In the genomic region with DNA sequence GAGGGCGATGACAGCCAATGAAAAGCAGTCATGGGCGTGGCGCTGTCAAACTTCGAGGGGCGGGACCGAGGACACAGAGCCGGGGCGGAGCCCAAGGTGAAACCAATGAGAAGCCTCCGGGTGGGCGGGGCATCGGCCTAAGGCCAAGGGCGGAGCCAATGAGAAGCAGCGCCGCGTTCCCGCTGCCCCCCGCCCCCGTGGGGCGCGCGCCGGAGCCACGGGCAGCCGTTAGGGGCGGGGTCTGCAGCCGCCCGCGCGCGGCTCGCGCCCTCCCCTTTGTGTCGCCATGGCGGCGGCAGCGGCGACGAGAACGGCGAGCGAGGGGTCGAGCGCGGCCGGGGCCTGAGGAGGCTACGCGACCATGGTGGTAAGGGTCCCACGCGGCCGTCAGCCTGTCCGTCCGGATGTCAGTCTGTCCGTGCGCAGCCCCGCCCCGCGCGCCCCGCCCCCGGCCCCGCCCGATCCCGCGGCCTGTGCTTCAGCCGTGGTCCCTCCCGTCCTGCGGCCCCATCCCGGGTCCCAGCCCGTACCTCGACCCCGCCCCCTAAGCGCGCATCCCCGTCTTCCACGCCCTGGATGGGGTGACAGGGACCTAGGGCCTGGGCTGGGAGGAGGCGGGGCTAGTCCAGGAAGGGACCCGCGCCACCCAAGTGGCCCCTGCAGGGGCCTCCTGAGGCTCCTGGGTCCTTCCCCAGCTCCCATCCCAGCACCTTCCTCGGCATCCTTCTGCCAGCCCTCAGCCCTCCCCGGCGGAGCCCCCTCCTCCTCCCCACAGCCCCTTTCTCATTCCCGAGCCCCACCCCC, we compare ENCODE assay signal across 1 cellular context.
TF ChIP-seq lines count a peak whose summit lies in the region.

Gene ARHGAP33 (plus strand): TSS at position 267 of the 804 bp plus-strand sequence. CDS start 95 bp downstream, at position 362.

TF ChIP-seq in K562, 482 proteins besides CTCF, POLR2A, EP300 and RAD21 (continued from another document and continues in another):
- TF ChIP-seq, protein P1, sequence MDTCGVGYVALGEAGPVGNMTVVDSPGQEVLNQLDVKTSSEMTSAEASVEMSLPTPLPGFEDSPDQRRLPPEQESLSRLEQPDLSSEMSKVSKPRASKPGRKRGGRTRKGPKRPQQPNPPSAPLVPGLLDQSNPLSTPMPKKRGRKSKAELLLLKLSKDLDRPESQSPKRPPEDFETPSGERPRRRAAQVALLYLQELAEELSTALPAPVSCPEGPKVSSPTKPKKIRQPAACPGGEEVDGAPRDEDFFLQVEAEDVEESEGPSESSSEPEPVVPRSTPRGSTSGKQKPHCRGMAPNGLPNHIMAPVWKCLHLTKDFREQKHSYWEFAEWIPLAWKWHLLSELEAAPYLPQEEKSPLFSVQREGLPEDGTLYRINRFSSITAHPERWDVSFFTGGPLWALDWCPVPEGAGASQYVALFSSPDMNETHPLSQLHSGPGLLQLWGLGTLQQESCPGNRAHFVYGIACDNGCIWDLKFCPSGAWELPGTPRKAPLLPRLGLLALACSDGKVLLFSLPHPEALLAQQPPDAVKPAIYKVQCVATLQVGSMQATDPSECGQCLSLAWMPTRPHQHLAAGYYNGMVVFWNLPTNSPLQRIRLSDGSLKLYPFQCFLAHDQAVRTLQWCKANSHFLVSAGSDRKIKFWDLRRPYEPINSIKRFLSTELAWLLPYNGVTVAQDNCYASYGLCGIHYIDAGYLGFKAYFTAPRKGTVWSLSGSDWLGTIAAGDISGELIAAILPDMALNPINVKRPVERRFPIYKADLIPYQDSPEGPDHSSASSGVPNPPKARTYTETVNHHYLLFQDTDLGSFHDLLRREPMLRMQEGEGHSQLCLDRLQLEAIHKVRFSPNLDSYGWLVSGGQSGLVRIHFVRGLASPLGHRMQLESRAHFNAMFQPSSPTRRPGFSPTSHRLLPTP (IDR thresholded peaks at IDR 0.05; ENCODE audit: borderline replicate concordance, extremely low read depth, insufficient read length), result no peak
- TF ChIP-seq CXXC5 (CRISPR knock-in tag; IDR thresholded peaks at IDR 0.05) (peak; percentile 87), ZNF668 (CRISPR knock-in tag; IDR thresholded peaks at IDR 0.05) (no peak), THAP7 (CRISPR knock-in tag; IDR thresholded peaks at IDR 0.05) (no peak), FOXJ3 (CRISPR knock-in tag; IDR thresholded peaks at IDR 0.05) (no peak), ETV5 (CRISPR knock-in tag; IDR thresholded peaks at IDR 0.05; ENCODE audit: low read depth) (no peak), RFX5 (IDR thresholded peaks at IDR 0.05; ENCODE audit: low read depth, low read length) (no peak), MAFF (IDR thresholded peaks at IDR 0.05; ENCODE audit: low read length) (no peak), RBM25 (IDR thresholded peaks at IDR 0.05; ENCODE audit: low read depth, low read length, severe bottlenecking) (no peak), ATF7 (IDR thresholded peaks at IDR 0.05) (peak; percentile 64; the same call in 1 of the 2 replicates), TARDBP (IDR thresholded peaks at IDR 0.05) (no peak), HNRNPL (IDR thresholded peaks at IDR 0.05; ENCODE audit: low read depth, low read length) (no peak), TAL1 (IDR thresholded peaks at IDR 0.05) (no peak), KLF10 (CRISPR knock-in tag; IDR thresholded peaks at IDR 0.05) (no peak), HEY1 (CRISPR knock-in tag; IDR thresholded peaks at IDR 0.05; ENCODE audit: borderline replicate concordance) (no peak), GATAD2A (IDR thresholded peaks at IDR 0.05) (no peak), MBD2 (IDR thresholded peaks at IDR 0.05; ENCODE audit: borderline replicate concordance, low read depth) (peak; percentile 17; the same call in 1 of the 2 replicates), YY1 (IDR thresholded peaks at IDR 0.05; ENCODE audit: borderline replicate concordance in 1 of 3, control insufficient read depth in 1 of 3, extremely low read depth in 1 of 3, insufficient read depth in 3 of 3, insufficient read length in 1 of 3, insufficient replicate concordance in 2 of 3, low read depth in 1 of 3, low read length in 2 of 3) (peak in 2 of 3 experiments; percentile 82 to 86), RBFOX2 (IDR thresholded peaks at IDR 0.05; ENCODE audit: low read depth, low read length) (peak; percentile 69), HCFC1 (IDR thresholded peaks at IDR 0.05; ENCODE audit: low read depth, low read length) (peak; percentile 26; the same call in 1 of the 2 replicates), MTF1 (CRISPR knock-in tag; IDR thresholded peaks at IDR 0.05; ENCODE audit: borderline replicate concordance) (no peak), NFYB (IDR thresholded peaks at IDR 0.05; ENCODE audit: extremely low read depth, insufficient read length) (peak; percentile 84), ZNF586 (CRISPR knock-in tag; conservative IDR thresholded peaks at IDR 0.05) (no peak), ZNF133 (CRISPR knock-in tag; IDR thresholded peaks at IDR 0.05) (no peak), POLR3A (IDR thresholded peaks at IDR 0.05; ENCODE audit: borderline replicate concordance, extremely low read depth, insufficient read depth, insufficient read length) (no peak), HSF4 (CRISPR knock-in tag; IDR thresholded peaks at IDR 0.05; ENCODE audit: borderline replicate concordance) (no peak), ZNF75A (CRISPR knock-in tag; IDR thresholded peaks at IDR 0.05) (no peak), ILK (tag; IDR thresholded peaks at IDR 0.05; ENCODE audit: borderline replicate concordance, low read depth) (no peak), SNIP1 (IDR thresholded peaks at IDR 0.05; ENCODE audit: low read depth) (no peak), SIRT6 (IDR thresholded peaks at IDR 0.05; ENCODE audit: low read depth, low read length) (no peak), BRD4 (IDR thresholded peaks at IDR 0.05) (no peak), ZNF639 (CRISPR knock-in tag; conservative IDR thresholded peaks at IDR 0.05 in 1 of 2, IDR thresholded peaks at IDR 0.05 in 1 of 2) (no peak), ETV6 (IDR thresholded peaks at IDR 0.05; ENCODE audit: borderline replicate concordance in 1 of 2, low read depth in 2 of 2, low read length in 1 of 2) (no peak), ETV6 (CRISPR knock-in tag; IDR thresholded peaks at IDR 0.05; ENCODE audit: borderline replicate concordance) (no peak), MCM3 (IDR thresholded peaks at IDR 0.05) (no peak), MAFK (IDR thresholded peaks at IDR 0.05; ENCODE audit: low read length) (no peak), NONO (IDR thresholded peaks at IDR 0.05; ENCODE audit: low read depth in 2 of 2, low read length in 1 of 2) (0 out of 4 replicates have a peak, but pooled peaks of 1 of the 2 experiments have one; percentile 41), TBP (optimal IDR thresholded peaks at IDR 0.05; ENCODE audit: low read depth, low read length) (peak; percentile 15), CREB1 (IDR thresholded peaks at IDR 0.05) (no peak), CREB1 (CRISPR knock-in tag; IDR thresholded peaks at IDR 0.05) (no peak), ZSCAN32 (CRISPR knock-in tag; IDR thresholded peaks at IDR 0.05) (no peak), ETS1 (conservative IDR thresholded peaks at IDR 0.05; ENCODE audit: control insufficient read depth, low read depth, low read length) (0 out of 2 replicates have a peak, but pooled peaks have one; percentile 49), CREB3L1 (IDR thresholded peaks at IDR 0.05; ENCODE audit: borderline replicate concordance, low read depth) (peak; percentile 48; the same call in 1 of the 2 replicates)
- TF ChIP-seq, protein P2, sequence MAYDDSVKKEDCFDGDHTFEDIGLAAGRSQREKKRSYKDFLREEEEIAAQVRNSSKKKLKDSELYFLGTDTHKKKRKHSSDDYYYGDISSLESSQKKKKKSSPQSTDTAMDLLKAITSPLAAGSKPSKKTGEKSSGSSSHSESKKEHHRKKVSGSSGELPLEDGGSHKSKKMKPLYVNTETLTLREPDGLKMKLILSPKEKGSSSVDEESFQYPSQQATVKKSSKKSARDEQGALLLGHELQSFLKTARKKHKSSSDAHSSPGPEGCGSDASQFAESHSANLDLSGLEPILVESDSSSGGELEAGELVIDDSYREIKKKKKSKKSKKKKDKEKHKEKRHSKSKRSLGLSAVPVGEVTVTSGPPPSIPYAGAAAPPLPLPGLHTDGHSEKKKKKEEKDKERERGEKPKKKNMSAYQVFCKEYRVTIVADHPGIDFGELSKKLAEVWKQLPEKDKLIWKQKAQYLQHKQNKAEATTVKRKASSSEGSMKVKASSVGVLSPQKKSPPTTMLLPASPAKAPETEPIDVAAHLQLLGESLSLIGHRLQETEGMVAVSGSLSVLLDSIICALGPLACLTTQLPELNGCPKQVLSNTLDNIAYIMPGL (CRISPR knock-in tag; IDR thresholded peaks at IDR 0.05), result no peak
- TF ChIP-seq, protein P3, sequence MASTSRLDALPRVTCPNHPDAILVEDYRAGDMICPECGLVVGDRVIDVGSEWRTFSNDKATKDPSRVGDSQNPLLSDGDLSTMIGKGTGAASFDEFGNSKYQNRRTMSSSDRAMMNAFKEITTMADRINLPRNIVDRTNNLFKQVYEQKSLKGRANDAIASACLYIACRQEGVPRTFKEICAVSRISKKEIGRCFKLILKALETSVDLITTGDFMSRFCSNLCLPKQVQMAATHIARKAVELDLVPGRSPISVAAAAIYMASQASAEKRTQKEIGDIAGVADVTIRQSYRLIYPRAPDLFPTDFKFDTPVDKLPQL (IDR thresholded peaks at IDR 0.05; ENCODE audit: extremely low read depth, insufficient read length), result no peak
- TF ChIP-seq, protein P4, sequence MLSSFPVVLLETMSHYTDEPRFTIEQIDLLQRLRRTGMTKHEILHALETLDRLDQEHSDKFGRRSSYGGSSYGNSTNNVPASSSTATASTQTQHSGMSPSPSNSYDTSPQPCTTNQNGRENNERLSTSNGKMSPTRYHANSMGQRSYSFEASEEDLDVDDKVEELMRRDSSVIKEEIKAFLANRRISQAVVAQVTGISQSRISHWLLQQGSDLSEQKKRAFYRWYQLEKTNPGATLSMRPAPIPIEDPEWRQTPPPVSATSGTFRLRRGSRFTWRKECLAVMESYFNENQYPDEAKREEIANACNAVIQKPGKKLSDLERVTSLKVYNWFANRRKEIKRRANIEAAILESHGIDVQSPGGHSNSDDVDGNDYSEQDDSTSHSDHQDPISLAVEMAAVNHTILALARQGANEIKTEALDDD (IDR thresholded peaks at IDR 0.05), result no peak
- TF ChIP-seq, protein P5, sequence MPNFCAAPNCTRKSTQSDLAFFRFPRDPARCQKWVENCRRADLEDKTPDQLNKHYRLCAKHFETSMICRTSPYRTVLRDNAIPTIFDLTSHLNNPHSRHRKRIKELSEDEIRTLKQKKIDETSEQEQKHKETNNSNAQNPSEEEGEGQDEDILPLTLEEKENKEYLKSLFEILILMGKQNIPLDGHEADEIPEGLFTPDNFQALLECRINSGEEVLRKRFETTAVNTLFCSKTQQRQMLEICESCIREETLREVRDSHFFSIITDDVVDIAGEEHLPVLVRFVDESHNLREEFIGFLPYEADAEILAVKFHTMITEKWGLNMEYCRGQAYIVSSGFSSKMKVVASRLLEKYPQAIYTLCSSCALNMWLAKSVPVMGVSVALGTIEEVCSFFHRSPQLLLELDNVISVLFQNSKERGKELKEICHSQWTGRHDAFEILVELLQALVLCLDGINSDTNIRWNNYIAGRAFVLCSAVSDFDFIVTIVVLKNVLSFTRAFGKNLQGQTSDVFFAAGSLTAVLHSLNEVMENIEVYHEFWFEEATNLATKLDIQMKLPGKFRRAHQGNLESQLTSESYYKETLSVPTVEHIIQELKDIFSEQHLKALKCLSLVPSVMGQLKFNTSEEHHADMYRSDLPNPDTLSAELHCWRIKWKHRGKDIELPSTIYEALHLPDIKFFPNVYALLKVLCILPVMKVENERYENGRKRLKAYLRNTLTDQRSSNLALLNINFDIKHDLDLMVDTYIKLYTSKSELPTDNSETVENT (CRISPR knock-in tag; IDR thresholded peaks at IDR 0.05), result no peak
